8 cellular contexts compared by ENCODE assay signal in the genomic region with DNA sequence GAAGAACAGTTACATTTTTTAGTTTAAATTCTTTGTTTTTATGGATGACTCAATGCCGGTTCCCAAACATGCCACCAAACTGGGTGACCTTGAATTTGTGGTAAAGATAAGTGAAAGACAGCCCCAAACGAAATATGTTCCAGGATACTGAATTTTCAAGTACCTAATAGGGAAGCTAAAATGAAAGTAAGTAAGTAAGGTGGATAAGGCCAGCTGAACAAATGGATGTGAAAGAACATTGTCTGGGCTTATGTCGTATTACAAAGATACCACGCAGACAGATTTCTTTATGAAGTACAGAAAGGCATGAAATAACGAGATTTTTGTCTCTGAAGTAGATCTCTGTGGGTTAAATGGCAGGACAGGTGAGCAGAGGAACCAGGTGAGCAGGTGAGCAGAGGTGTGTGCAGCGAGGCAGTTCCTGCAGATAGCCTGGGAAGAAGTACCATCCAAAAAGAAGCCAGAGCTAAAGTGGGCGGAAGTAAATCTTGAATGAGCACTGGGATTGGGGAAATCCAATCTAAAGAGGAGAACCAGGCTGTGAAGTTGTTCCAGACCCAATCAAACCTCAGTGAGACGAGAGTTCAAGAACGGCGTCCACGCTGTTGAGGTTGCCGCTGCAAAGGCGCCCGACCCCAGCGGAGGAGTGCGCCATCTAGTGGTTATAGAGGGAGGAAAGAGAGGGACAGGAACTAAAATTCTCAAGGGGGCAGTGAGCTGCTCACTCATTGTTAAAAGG. TPM values are rescaled to one million over a fixed set of nuclear protein-coding genes. Genes with fewer than 3 reads are reported as not detected.
DNase-seq lines count a peak whose midpoint lies in the region; ATAC-seq and TF ChIP-seq lines count a peak whose summit lies in the region.

No MANE protein-coding gene starts in this region.

- H4K20me1 ChIP-seq in Loucy (ENCODE audit: insufficient read depth, low read length, poor library complexity, severe bottlenecking), result no peaks in the 10 kb centered on the region
- H4K20me1 ChIP-seq in SK-N-SH (ENCODE audit: insufficient read depth), result no peaks in the 10 kb centered on the region

- H3K27me3 ChIP-seq in H7 (ENCODE audit: control insufficient read depth, insufficient read depth, low read length) (peaks cover 10% of the 10 kb centered on the region), Loucy (ENCODE audit: insufficient read depth, low read length, poor library complexity, severe bottlenecking) (no peaks in the 10 kb centered on the region), SK-N-SH (ENCODE audit: insufficient read depth) (no peaks in the 10 kb centered on the region; the same call in 1 of the 2 replicates)

- H3K27ac Mint-ChIP-seq in activated naive CD4-positive, alpha-beta T cell treated with anti-CD3 and anti-CD28 coated beads for 36 hours, result no peak overlapping the region

- no peak for TF ChIP-seq EP300 in SK-N-SH (IDR thresholded peaks at IDR 0.05; ENCODE audit: borderline replicate concordance in 1 of 2, low read depth in 1 of 2, low read length in 1 of 2)

- H3K27ac ChIP-seq in SK-N-SH (ENCODE audit: low read depth in 2 of 2, low read length in 1 of 2), result no peak overlapping the region

- ATAC-seq in sciatic nerve, result peak; percentile 92

- H2AFZ ChIP-seq in Loucy (ENCODE audit: low read length) (peak overlapping the region; percentile 75), SK-N-SH (ENCODE audit: low read depth) (no peak overlapping the region)

- H3K36me3 Mint-ChIP-seq in activated naive CD4-positive, alpha-beta T cell treated with anti-CD3 and anti-CD28 coated beads for 36 hours (ENCODE audit: low read depth), result no peaks in the 10 kb centered on the region

- H3K4me1 ChIP-seq in Loucy (ENCODE audit: insufficient read depth, low read length, poor library complexity, severe bottlenecking), result peaks cover 3% of the 10 kb centered on the region
- peaks cover 0 to 9% of the 10 kb centered on the region in 2 experiments; a peak in 1 of 4 replicates for H3K4me1 ChIP-seq in SK-N-SH (ENCODE audit: control insufficient read depth in 1 of 2, insufficient read depth in 2 of 2, low read depth in 1 of 2, low read length in 1 of 2)

- peaks cover 8% of the 10 kb centered on the region for H3K4me1 Mint-ChIP-seq in activated naive CD4-positive, alpha-beta T cell treated with anti-CD3 and anti-CD28 coated beads for 36 hours (ENCODE audit: low read depth)

- CTCF ChIA-PET in SK-N-SH (lab: Yijun Ruan, JAX), result interaction anchor here (0.6 to 10.3 kb wide), 59 partner anchors 10 to 1807 kb away, joined by 3 to 93 read pairs (median 4); partner anchors contain the start of genes FAM177B, SUSD4 and TLR5
- CTCF ChIA-PET in activated naive CD4-positive, alpha-beta T cell treated with anti-CD3 and anti-CD28 coated beads for 36 hours (lab: Charles Lee), result interaction anchor here (0.7 to 5.0 kb wide), 46 partner anchors 9 to 557 kb away, joined by 3 to 58 read pairs (median 4); partner anchors contain the start of genes FAM177B, SUSD4 and TLR5

- H3K79me2 ChIP-seq in Loucy (ENCODE audit: insufficient read depth, low read length) (no peaks in the 10 kb centered on the region), SK-N-SH (ENCODE audit: insufficient read depth) (no peaks in the 10 kb centered on the region)

- intact Hi-C loops in activated naive CD4-positive, alpha-beta T cell treated with anti-CD3 and anti-CD28 coated beads for 36 hours (cut with micrococcal nuclease), result loop anchor here (1.0 to 2.0 kb wide), 6 partner anchors 14 to 658 kb away; no protein-coding TSS in a partner anchor
- intact Hi-C loops in head of caudate nucleus (cut with DNase I), result no loop called here
- intact Hi-C loops in sciatic nerve (cut with DNase I), result no loop called here

- TF ChIP-seq CTCF in Loucy (conservative IDR thresholded peaks at IDR 0.05; ENCODE audit: low read length) (peak; percentile 93), SK-N-SH (IDR thresholded peaks at IDR 0.05) (peak; percentile 94)

- TF ChIP-seq RAD21 in SK-N-SH (IDR thresholded peaks at IDR 0.05; ENCODE audit: low read length), result peak; percentile 68

- H3F3A ChIP-seq in Loucy (ENCODE audit: low read depth) (no peaks in the 10 kb centered on the region), SK-N-SH (replicated peaks; ENCODE audit: insufficient read depth) (no peaks in the 10 kb centered on the region)

- POLR2A ChIA-PET in SK-N-SH (lab: Yijun Ruan, JAX), result no interaction called here

- H3K4me3 Mint-ChIP-seq in activated naive CD4-positive, alpha-beta T cell treated with anti-CD3 and anti-CD28 coated beads for 36 hours, result peak overlapping the region; percentile 14

- H3K9me2 ChIP-seq in Loucy (replicated peaks; ENCODE audit: low read depth, low read length) (no peaks in the 10 kb centered on the region), SK-N-SH (no peaks in the 10 kb centered on the region)

- no peaks in the 10 kb centered on the region for H3K9me3 ChIP-seq in Loucy (ENCODE audit: insufficient read depth, low read depth, low read length)
- no peaks in the 10 kb centered on the region for H3K9me3 ChIP-seq in SK-N-SH

- DNase-seq in GDM1 (lab: John Stamatoyannopoulos, UW) (peak; percentile 16), H7 (peak; percentile 82), SK-N-SH (peak; percentile 84), head of caudate nucleus (peak in 38 of 42 donors; percentile 27 to 83 (median 61)), sciatic nerve (ENCODE audit: low spot score) (peak; percentile 77), AML-193 (lab: John Stamatoyannopoulos, UW) (no peak)
- peak; percentile 84 for DNase-seq in activated naive CD4-positive, alpha-beta T cell treated with anti-CD3 and anti-CD28 coated beads for 36 hours

- H3K4me3 ChIP-seq in H7 (ENCODE audit: insufficient read depth, low read depth, low read length) (no peak overlapping the region), Loucy (ENCODE audit: low read length, poor library complexity, severe bottlenecking) (peak overlapping the region; percentile 53), SK-N-SH (ENCODE audit: low read depth in 2 of 2, low read length in 1 of 2) (peak overlapping the region in 1 of 2 experiments; percentile 33; a peak in 1 of 4 replicates)

- H3K4me2 ChIP-seq in Loucy (ENCODE audit: low read depth, low read length, poor library complexity, severe bottlenecking) (peak overlapping the region; percentile 48), SK-N-SH (peak overlapping the region; percentile 9; the same call in 1 of the 2 replicates)

- no peaks in the 10 kb centered on the region for H3K36me3 ChIP-seq in H7 (replicated peaks; ENCODE audit: control insufficient read depth, insufficient read depth, low read length)
- no peaks in the 10 kb centered on the region for H3K36me3 ChIP-seq in Loucy (ENCODE audit: insufficient read depth, low read length)
- H3K36me3 ChIP-seq in SK-N-SH (replicated peaks in 1 of 2; ENCODE audit: control insufficient read depth in 1 of 2, insufficient read depth in 2 of 2, low read length in 1 of 2), result no peaks in the 10 kb centered on the region

- no peaks in the 10 kb centered on the region for H3K9me3 Mint-ChIP-seq in activated naive CD4-positive, alpha-beta T cell treated with anti-CD3 and anti-CD28 coated beads for 36 hours

- 27% methylated on average over 16 of the region's 16 CpGs for WGBS in SK-N-SH (ENCODE audit: low lambda C conversion rate)

- H3K27me3 Mint-ChIP-seq in activated naive CD4-positive, alpha-beta T cell treated with anti-CD3 and anti-CD28 coated beads for 36 hours (ENCODE audit: low read depth), result no peaks in the 10 kb centered on the region

- H3K9ac ChIP-seq in Loucy (ENCODE audit: low read depth, low read length, poor library complexity, severe bottlenecking) (no peak overlapping the region), SK-N-SH (no peak overlapping the region)

TF ChIP-seq in SK-N-SH, 30 proteins besides CTCF, POLR2A, EP300 and RAD21:
- TF ChIP-seq SIN3A (IDR thresholded peaks at IDR 0.05; ENCODE audit: borderline replicate concordance, low read depth, low read length), result no peak
- TF ChIP-seq TEAD4 (IDR thresholded peaks at IDR 0.05; ENCODE audit: borderline replicate concordance, insufficient read depth), result no peak
- TF ChIP-seq, protein P1, sequence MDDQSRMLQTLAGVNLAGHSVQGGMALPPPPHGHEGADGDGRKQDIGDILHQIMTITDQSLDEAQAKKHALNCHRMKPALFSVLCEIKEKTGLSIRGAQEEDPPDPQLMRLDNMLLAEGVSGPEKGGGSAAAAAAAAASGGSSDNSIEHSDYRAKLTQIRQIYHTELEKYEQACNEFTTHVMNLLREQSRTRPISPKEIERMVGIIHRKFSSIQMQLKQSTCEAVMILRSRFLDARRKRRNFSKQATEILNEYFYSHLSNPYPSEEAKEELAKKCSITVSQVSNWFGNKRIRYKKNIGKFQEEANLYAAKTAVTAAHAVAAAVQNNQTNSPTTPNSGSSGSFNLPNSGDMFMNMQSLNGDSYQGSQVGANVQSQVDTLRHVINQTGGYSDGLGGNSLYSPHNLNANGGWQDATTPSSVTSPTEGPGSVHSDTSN (IDR thresholded peaks at IDR 0.05), result no peak
- TF ChIP-seq FOXM1 (IDR thresholded peaks at IDR 0.05; ENCODE audit: low read depth), result no peak
- TF ChIP-seq RXRA (IDR thresholded peaks at IDR 0.05; ENCODE audit: borderline replicate concordance, low read depth), result no peak
- TF ChIP-seq SMC3 (IDR thresholded peaks at IDR 0.05; ENCODE audit: low read depth, low read length), result peak; percentile 72

RNA-seq across cellular contexts. Expression of gene TLR5, which starts 19.6 kb away (rescaled TPM):
- 0.17 and 0.44 TPM in 2 replicates for total RNA-seq in H7 (2014; rRNA removed; shearing (Covaris generic))
- 0.02 TPM in 1 of 2 replicates, not detected in the other for polyA plus RNA-seq in SK-N-SH (2012; rRNA removed)
- polyA plus RNA-seq in SK-N-SH (2012; cell fraction: cytosol; rRNA removed), result 0.01 and 0.22 TPM in 2 replicates
- 0.04 and 0.14 TPM in 2 replicates for polyA plus RNA-seq in SK-N-SH (2012; cell fraction: nucleus; rRNA removed)
- under 1 TPM; 0.67 to 0.93 TPM for total RNA-seq in activated naive CD4-positive, alpha-beta T cell treated with anti-CD3 and anti-CD28 coated beads for 36 hours
- total RNA-seq in sciatic nerve, result 16.4 TPM

Comparison
In these comparisons a context has a peak if more than half of its experiments do, and no peak if none do; other contexts are left out.
1. DNase-seq: peak in GDM1 (single experiment), H7 (single experiment), SK-N-SH (single experiment), activated naive CD4-positive, alpha-beta T cell treated with anti-CD3 and anti-CD28 coated beads for 36 hours (single experiment), head of caudate nucleus (38 of 42) and sciatic nerve (single experiment); none in AML-193 (0 of 2).